1 cellular context compared by ENCODE assay signal in genomic region chr1:33361553-33362262, GRCh38.
TF ChIP-seq lines count a peak whose summit lies in the region.

No MANE protein-coding gene starts in this region.

TF ChIP-seq in K562, 482 proteins besides CTCF, POLR2A, EP300 and RAD21 (continued from another document and continues in another):
- TF ChIP-seq REST (CRISPR knock-in tag; IDR thresholded peaks at IDR 0.05; ENCODE audit: low read depth) (no peak), GABPB2 (CRISPR knock-in tag; conservative IDR thresholded peaks at IDR 0.05) (no peak), CREB1 (IDR thresholded peaks at IDR 0.05) (no peak), CREB1 (CRISPR knock-in tag; IDR thresholded peaks at IDR 0.05) (no peak; the same call in 1 of the 2 replicates), ZNF311 (CRISPR knock-in tag; IDR thresholded peaks at IDR 0.05) (no peak), ZNF395 (CRISPR knock-in tag; IDR thresholded peaks at IDR 0.05) (no peak), CBX5 (IDR thresholded peaks at IDR 0.05; ENCODE audit: borderline replicate concordance, low read depth) (no peak), TBL1XR1 (IDR thresholded peaks at IDR 0.05; ENCODE audit: low read length in 2 of 2) (peak in 1 of 2 experiments; percentile 68; a peak in 1 of 4 replicates), SAFB (IDR thresholded peaks at IDR 0.05; ENCODE audit: borderline replicate concordance, low read depth, low read length) (no peak), ZNF785 (CRISPR knock-in tag; IDR thresholded peaks at IDR 0.05) (no peak), NCOR1 (IDR thresholded peaks at IDR 0.05) (peak; percentile 76), PRDM10 (IDR thresholded peaks at IDR 0.05; ENCODE audit: partially characterized antibody) (no peak), STAT5A (IDR thresholded peaks at IDR 0.05; ENCODE audit: borderline replicate concordance, low read length) (no peak), HSF4 (CRISPR knock-in tag; IDR thresholded peaks at IDR 0.05; ENCODE audit: borderline replicate concordance) (no peak), RB1 (IDR thresholded peaks at IDR 0.05; ENCODE audit: low read depth) (no peak), CREB5 (CRISPR knock-in tag; IDR thresholded peaks at IDR 0.05) (no peak), PHF8 (IDR thresholded peaks at IDR 0.05; ENCODE audit: borderline replicate concordance, low read length) (no peak), E4F1 (CRISPR knock-in tag; IDR thresholded peaks at IDR 0.05; ENCODE audit: borderline replicate concordance) (no peak), BRCA1 (IDR thresholded peaks at IDR 0.05) (no peak), BRCA1 (CRISPR knock-in tag; IDR thresholded peaks at IDR 0.05) (no peak), KDM2B (CRISPR knock-in tag; IDR thresholded peaks at IDR 0.05) (no peak), ATF6 (CRISPR knock-in tag; IDR thresholded peaks at IDR 0.05) (no peak), CREBBP (IDR thresholded peaks at IDR 0.05; ENCODE audit: low read depth, low read length) (no peak), NFIC (IDR thresholded peaks at IDR 0.05) (peak; percentile 30; the same call in 1 of the 2 replicates), MIER1 (IDR thresholded peaks at IDR 0.05; ENCODE audit: low read depth) (no peak), ELF4 (CRISPR knock-in tag; IDR thresholded peaks at IDR 0.05) (no peak), PRPF4 (IDR thresholded peaks at IDR 0.05; ENCODE audit: insufficient read depth, low read depth, low read length, poor library complexity, severe bottlenecking) (no peak), TAF9B (IDR thresholded peaks at IDR 0.05; ENCODE audit: partially characterized antibody) (no peak), ETS2 (tag; IDR thresholded peaks at IDR 0.05; ENCODE audit: borderline replicate concordance, poor library complexity, severe bottlenecking) (no peak), ZNF398 (CRISPR knock-in tag; IDR thresholded peaks at IDR 0.05) (no peak), TRIM25 (IDR thresholded peaks at IDR 0.05; ENCODE audit: borderline replicate concordance) (no peak), ZFX (CRISPR knock-in tag; IDR thresholded peaks at IDR 0.05) (peak; percentile 20; the same call in 1 of the 2 replicates), DACH1 (IDR thresholded peaks at IDR 0.05; ENCODE audit: partially characterized antibody) (no peak), ILF3 (IDR thresholded peaks at IDR 0.05; ENCODE audit: borderline replicate concordance) (no peak), PHTF2 (CRISPR knock-in tag; IDR thresholded peaks at IDR 0.05) (no peak), ZEB2 (IDR thresholded peaks at IDR 0.05) (peak; percentile 42; the same call in 1 of the 2 replicates), BRF2 (IDR thresholded peaks at IDR 0.05; ENCODE audit: borderline replicate concordance, insufficient read depth, insufficient read length) (no peak), WHSC1 (IDR thresholded peaks at IDR 0.05; ENCODE audit: low read length) (no peak), ZNF583 (CRISPR knock-in tag; IDR thresholded peaks at IDR 0.05) (no peak), U2AF2 (optimal IDR thresholded peaks at IDR 0.05; ENCODE audit: low read depth, low read length) (no peak), JUN (IDR thresholded peaks at IDR 0.05; ENCODE audit: borderline replicate concordance, low read depth, low read length) (no peak), JUN (CRISPR knock-in tag; IDR thresholded peaks at IDR 0.05; ENCODE audit: borderline replicate concordance) (no peak), ZNF57 (CRISPR knock-in tag; IDR thresholded peaks at IDR 0.05) (no peak), HCFC1 (IDR thresholded peaks at IDR 0.05; ENCODE audit: low read depth, low read length) (no peak), IRF2 (CRISPR knock-in tag; IDR thresholded peaks at IDR 0.05) (no peak)
